ENCODE assay signal across 1 cellular context in the genomic region with DNA sequence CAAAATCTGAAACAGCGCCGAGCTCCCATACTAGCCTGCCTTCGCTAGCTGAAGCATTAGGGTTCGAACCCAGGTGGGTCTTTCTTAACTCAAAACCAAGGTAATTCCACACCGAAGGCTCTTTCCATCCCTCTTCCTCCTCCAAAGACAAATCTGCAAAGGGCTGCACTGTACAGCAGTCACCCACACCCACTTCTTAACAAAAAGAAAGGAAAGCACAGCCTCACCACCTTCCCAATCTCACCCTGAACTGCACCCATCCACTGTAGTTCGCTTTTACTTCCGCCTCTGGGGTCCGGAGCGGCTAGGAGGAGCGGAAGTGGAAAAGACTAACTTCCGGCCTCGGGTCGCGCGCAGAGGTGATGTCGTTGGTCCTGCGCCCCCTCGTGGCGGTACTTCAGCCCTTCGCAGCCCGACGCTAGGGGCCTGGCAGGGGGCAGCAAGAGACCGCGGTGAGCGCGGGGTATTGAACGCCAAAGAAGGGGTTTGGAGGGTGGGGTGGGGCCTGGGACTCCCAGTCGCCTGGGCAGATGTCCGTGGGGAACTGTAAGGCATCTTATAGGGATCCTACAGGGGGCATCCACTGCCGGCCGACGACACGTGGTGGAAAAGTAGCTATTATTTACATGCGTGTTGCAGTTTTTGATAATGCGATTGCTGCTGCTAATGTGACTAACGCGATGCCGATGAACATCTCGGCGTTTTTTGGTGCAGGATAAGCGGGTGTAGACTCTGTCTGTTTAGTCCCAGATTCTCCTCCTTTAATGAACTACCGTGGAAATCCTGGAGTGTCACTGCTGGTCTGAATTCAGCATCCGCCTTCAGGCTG.
TF ChIP-seq lines count a peak whose summit lies in the region.

MTERF1 (minus strand) TSS at position 290 of the 829 bp plus-strand sequence. CDS start 619 bp downstream, outside the sequence.

TF ChIP-seq in HepG2, 621 proteins besides CTCF, POLR2A, EP300 and RAD21 (continued from another document and continues in another):
- TF ChIP-seq, protein P1, sequence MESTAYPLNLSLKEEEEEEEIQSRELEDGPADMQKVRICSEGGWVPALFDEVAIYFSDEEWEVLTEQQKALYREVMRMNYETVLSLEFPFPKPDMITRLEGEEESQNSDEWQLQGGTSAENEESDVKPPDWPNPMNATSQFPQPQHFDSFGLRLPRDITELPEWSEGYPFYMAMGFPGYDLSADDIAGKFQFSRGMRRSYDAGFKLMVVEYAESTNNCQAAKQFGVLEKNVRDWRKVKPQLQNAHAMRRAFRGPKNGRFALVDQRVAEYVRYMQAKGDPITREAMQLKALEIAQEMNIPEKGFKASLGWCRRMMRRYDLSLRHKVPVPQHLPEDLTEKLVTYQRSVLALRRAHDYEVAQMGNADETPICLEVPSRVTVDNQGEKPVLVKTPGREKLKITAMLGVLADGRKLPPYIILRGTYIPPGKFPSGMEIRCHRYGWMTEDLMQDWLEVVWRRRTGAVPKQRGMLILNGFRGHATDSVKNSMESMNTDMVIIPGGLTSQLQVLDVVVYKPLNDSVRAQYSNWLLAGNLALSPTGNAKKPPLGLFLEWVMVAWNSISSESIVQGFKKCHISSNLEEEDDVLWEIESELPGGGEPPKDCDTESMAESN (CRISPR knock-in tag; conservative IDR thresholded peaks at IDR 0.05), result peak; percentile 93
- TF ChIP-seq ZNF562 (CRISPR knock-in tag; IDR thresholded peaks at IDR 0.05; ENCODE audit: borderline replicate concordance) (no peak), REXO4 (CRISPR knock-in tag; IDR thresholded peaks at IDR 0.05; ENCODE audit: borderline replicate concordance) (no peak), FOSL2 (CRISPR knock-in tag; IDR thresholded peaks at IDR 0.05) (peak; percentile 66), ZNF510 (CRISPR knock-in tag; IDR thresholded peaks at IDR 0.05; ENCODE audit: low read depth) (no peak), NFIB (CRISPR knock-in tag; IDR thresholded peaks at IDR 0.05; ENCODE audit: borderline replicate concordance) (no peak), ZNF230 (CRISPR knock-in tag; IDR thresholded peaks at IDR 0.05) (no peak), ZNF451 (CRISPR knock-in tag; IDR thresholded peaks at IDR 0.05) (peak; percentile 49; the same call in 1 of the 2 replicates), KDM5B (CRISPR knock-in tag; IDR thresholded peaks at IDR 0.05; ENCODE audit: borderline replicate concordance) (peak; percentile 88; the same call in 1 of the 2 replicates), DNMT1 (CRISPR knock-in tag; IDR thresholded peaks at IDR 0.05) (0 out of 2 replicates have a peak, but pooled peaks have one; percentile 38), CAMTA2 (CRISPR knock-in tag; IDR thresholded peaks at IDR 0.05; ENCODE audit: borderline replicate concordance) (no peak), ZNF432 (CRISPR knock-in tag; IDR thresholded peaks at IDR 0.05; ENCODE audit: borderline replicate concordance) (no peak), ZZZ3 (CRISPR knock-in tag; IDR thresholded peaks at IDR 0.05; ENCODE audit: borderline replicate concordance) (peak; percentile 87; the same call in 1 of the 2 replicates), ZNF652 (CRISPR knock-in tag; IDR thresholded peaks at IDR 0.05; ENCODE audit: borderline replicate concordance, low read depth) (no peak; the same call in 1 of the 2 replicates), ZBTB34 (CRISPR knock-in tag; IDR thresholded peaks at IDR 0.05) (peak; percentile 57; the same call in 1 of the 2 replicates), NBN (conservative IDR thresholded peaks at IDR 0.05) (no peak), ZNF407 (CRISPR knock-in tag; IDR thresholded peaks at IDR 0.05; ENCODE audit: not compliant biosample characterization) (no peak), KLF11 (CRISPR knock-in tag; IDR thresholded peaks at IDR 0.05) (no peak; the same call in 1 of the 2 replicates), ZNF414 (CRISPR knock-in tag; IDR thresholded peaks at IDR 0.05) (peak; percentile 88), BATF2 (CRISPR knock-in tag; IDR thresholded peaks at IDR 0.05) (no peak), ZSCAN21 (CRISPR knock-in tag; IDR thresholded peaks at IDR 0.05; ENCODE audit: borderline replicate concordance) (no peak), FOXK2 (IDR thresholded peaks at IDR 0.05) (no peak), PATZ1 (CRISPR knock-in tag; IDR thresholded peaks at IDR 0.05) (peak; percentile 84), CBFB (CRISPR knock-in tag; IDR thresholded peaks at IDR 0.05) (peak; percentile 56; the same call in 1 of the 2 replicates), ZNF775 (CRISPR knock-in tag; IDR thresholded peaks at IDR 0.05; ENCODE audit: borderline replicate concordance) (no peak), ATF5 (CRISPR knock-in tag; IDR thresholded peaks at IDR 0.05; ENCODE audit: low read depth) (no peak), RBM22 (optimal IDR thresholded peaks at IDR 0.05; ENCODE audit: low read length) (peak; percentile 79), SATB2 (CRISPR knock-in tag; IDR thresholded peaks at IDR 0.05) (no peak), ELF4 (CRISPR knock-in tag; IDR thresholded peaks at IDR 0.05; ENCODE audit: borderline replicate concordance) (peak; percentile 95), CCAR2 (optimal IDR thresholded peaks at IDR 0.05; ENCODE audit: low read depth, low read length) (no peak), DMAP1 (CRISPR knock-in tag; IDR thresholded peaks at IDR 0.05) (peak; percentile 90), PCBP2 (optimal IDR thresholded peaks at IDR 0.05; ENCODE audit: low read depth, low read length, poor library complexity, severe bottlenecking) (no peak), FOXM1 (CRISPR knock-in tag; IDR thresholded peaks at IDR 0.05) (no peak), MAF1 (CRISPR knock-in tag; IDR thresholded peaks at IDR 0.05; ENCODE audit: borderline replicate concordance) (peak; percentile 75; the same call in 1 of the 2 replicates), NR2F1 (CRISPR knock-in tag; IDR thresholded peaks at IDR 0.05) (no peak)
- TF ChIP-seq, protein P2, sequence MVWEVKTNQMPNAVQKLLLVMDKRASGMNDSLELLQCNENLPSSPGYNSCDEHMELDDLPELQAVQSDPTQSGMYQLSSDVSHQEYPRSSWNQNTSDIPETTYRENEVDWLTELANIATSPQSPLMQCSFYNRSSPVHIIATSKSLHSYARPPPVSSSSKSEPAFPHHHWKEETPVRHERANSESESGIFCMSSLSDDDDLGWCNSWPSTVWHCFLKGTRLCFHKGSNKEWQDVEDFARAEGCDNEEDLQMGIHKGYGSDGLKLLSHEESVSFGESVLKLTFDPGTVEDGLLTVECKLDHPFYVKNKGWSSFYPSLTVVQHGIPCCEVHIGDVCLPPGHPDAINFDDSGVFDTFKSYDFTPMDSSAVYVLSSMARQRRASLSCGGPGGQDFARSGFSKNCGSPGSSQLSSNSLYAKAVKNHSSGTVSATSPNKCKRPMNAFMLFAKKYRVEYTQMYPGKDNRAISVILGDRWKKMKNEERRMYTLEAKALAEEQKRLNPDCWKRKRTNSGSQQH (CRISPR knock-in tag; IDR thresholded peaks at IDR 0.05; ENCODE audit: low read depth), result peak; percentile 80; the same call in 1 of the 2 replicates
- TF ChIP-seq, protein P3, sequence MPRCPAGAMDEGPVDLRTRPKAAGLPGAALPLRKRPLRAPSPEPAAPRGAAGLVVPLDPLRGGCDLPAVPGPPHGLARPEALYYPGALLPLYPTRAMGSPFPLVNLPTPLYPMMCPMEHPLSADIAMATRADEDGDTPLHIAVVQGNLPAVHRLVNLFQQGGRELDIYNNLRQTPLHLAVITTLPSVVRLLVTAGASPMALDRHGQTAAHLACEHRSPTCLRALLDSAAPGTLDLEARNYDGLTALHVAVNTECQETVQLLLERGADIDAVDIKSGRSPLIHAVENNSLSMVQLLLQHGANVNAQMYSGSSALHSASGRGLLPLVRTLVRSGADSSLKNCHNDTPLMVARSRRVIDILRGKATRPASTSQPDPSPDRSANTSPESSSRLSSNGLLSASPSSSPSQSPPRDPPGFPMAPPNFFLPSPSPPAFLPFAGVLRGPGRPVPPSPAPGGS (CRISPR knock-in tag; IDR thresholded peaks at IDR 0.05), result no peak; the same call in 1 of the 2 replicates
